Comparison of ENCODE assay signal across 19 cellular contexts in genomic region chr14:49207451-49207850, GRCh38.
"Had no signal": no experiment of that assay in that cellular context is flagged by ENCODE, and none has a peak within 500 bp of the region (broad histone marks: within the 10 kb centered on the region; RNA-seq: fewer than 3 reads in every experiment).

No MANE protein-coding gene starts in this region.

- H3K4me3 ChIP-seq: MG63 had no signal

- H3K4me2 ChIP-seq: SK-N-SH had no signal

- H3K9me3 ChIP-seq: MG63, SK-N-SH had no signal

- H3K9ac ChIP-seq: SK-N-SH had no signal

- H3K27ac ChIP-seq: RWPE1 had no signal

- H3K9me2 ChIP-seq: SK-N-SH had no signal

- H3K27ac Mint-ChIP-seq: T-cell had no signal

- H3K9me3 Mint-ChIP-seq: T-cell had no signal

- H3K4me3 Mint-ChIP-seq: T-cell had no signal

- H3K4me1 Mint-ChIP-seq: T-cell had no signal

- DNase-seq: IMR-90, Karpas-422, KG1, MG63, NCI-H1092, NCI-H1105 treated with DMSO at 0.1 percent for 48 hours, NCI-H1417 treated with DMSO at 0.1 percent for 48 hours, NCI-H146, NCI-H1930, NCI-H2081, NCI-H2227 treated with DMSO at 0.1 percent for 48 hours, NCI-H524, NCI-H82, SHP77, SK-N-SH, SW 1271, T-cell had no signal

- H3K36me3 Mint-ChIP-seq: T-cell had no signal

- H3K36me3 ChIP-seq: MG63 had no signal

- H3K27me3 ChIP-seq: MG63 had no signal

- ATAC-seq: HepG2, T-cell had no signal
